In the genomic region with DNA sequence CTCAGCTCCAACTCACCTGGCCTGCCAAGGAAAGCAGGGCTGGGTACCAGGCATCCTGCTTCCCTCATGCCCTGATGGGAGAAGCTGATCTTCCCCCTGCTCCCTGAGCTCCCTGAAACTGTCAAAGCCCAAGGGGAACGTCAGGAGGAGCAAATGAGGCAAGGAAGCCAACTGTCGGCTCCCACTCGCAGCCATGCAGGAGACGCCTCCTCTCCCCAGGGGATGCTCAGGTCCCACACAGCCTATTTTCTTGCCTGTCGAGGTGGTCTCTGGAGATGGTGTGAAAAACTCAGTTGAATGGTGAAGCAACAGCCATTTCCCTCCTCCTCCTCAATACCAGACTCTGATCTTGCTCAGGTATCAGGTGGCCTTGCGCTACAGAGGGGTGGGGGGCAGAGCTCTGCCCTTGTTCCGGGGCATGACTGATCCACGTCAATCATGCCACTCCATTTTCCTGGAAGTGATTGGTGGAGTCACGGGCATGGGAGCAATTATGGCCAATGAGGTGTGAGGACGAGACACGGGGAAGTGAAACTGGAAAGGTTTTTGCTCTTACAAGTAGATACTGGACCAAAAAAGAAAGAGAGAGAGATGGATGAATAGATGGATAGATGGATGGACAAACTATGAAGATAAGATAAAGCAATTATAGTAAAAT, we compare ENCODE assay signal across 19 cellular contexts. TPM values are rescaled to one million over a fixed set of nuclear protein-coding genes. Genes with fewer than 3 reads are reported as not detected.
"Had no signal": no experiment of that assay in that cellular context is flagged by ENCODE, and none has a peak within 500 bp of the region (broad histone marks: within the 10 kb centered on the region; RNA-seq: fewer than 3 reads in every experiment).

No MANE protein-coding gene starts in this region.

- H3K36me3 ChIP-seq: ascending aorta, colonic mucosa, left lung, right atrium auricular region, suprapubic skin, transverse colon, WERI-Rb-1 had no signal

- DNase-seq: activated CD4-positive, alpha-beta T cell treated with anti-CD3 and anti-CD28 coated beads, Interleukin-2, amount 50 U/mL, for 4 hours; activated gamma-delta T cell; colonic mucosa; foreskin melanocyte; glutamatergic neuron; hypothalamus; left lung; stimulated activated CD4-positive, alpha-beta T cell treated with anti-CD3 and anti-CD28 coated beads, Interleukin-2, amount 100 ng/mL, for 24 hours; stimulated activated naive CD8-positive, alpha-beta T cell treated with anti-CD3 and anti-CD28 coated beads, Interleukin-15, amount 100 ng/mL, for 72 hours; transverse colon; WERI-Rb-1 had no signal

- H3K27ac ChIP-seq: ascending aorta, colonic mucosa, left lung, right atrium auricular region, suprapubic skin, transverse colon, WERI-Rb-1 had no signal

- H3K4me1 ChIP-seq: ascending aorta, colonic mucosa, left lung, right atrium auricular region, suprapubic skin, transverse colon had no signal

- H3K9me3 ChIP-seq: ascending aorta, colonic mucosa, left lung, right atrium auricular region, suprapubic skin, transverse colon had no signal

- ATAC-seq: left lung; stimulated activated naive CD8-positive, alpha-beta T cell treated with anti-CD3 and anti-CD28 coated beads, Interleukin-15, amount 100 ng/mL, for 72 hours had no signal

- H3K27me3 ChIP-seq: ascending aorta, colonic mucosa, right atrium auricular region had no signal

- H3K4me3 ChIP-seq: ascending aorta, colonic mucosa, left lung, right atrium auricular region, suprapubic skin, transverse colon had no signal

RNA-seq across cellular contexts. Expression of a gene that starts 58.2 kb away (rescaled TPM):
- total RNA-seq: epithelial cell of proximal tubule, fibroblast of lung, kidney epithelial cell, myocyte, progenitor cell of endocrine pancreas had no signal
